Comparison of ENCODE assay signal across 8 cellular contexts in genomic region chr22:43014876-43015676, GRCh38. TPM values are rescaled to one million over a fixed set of nuclear protein-coding genes. Genes with fewer than 3 reads are reported as not detected.
DNase-seq lines count a peak whose midpoint lies in the region; ATAC-seq and TF ChIP-seq lines count a peak whose summit lies in the region.

Gene PACSIN2 (minus strand): TSS chr22:43015149. CDS start chr22:42912080, 103,069 bp downstream.

- H3K23ac ChIP-seq in IMR-90 (ENCODE audit: low read depth, low read length): peak within 1 kb of the TSS; percentile 70

- peak within 1 kb of the TSS; percentile 53; the same call in 1 of the 2 replicates for H2BK120ac ChIP-seq in IMR-90 (ENCODE audit: low read depth, low read length)

- H3K56ac ChIP-seq in IMR-90 (ENCODE audit: extremely low read depth, insufficient read depth, low read length): peak within 1 kb of the TSS; percentile 57; the same call in 1 of the 2 replicates

- peak within 1 kb of the TSS; percentile 53 for H3K4ac ChIP-seq in IMR-90 (ENCODE audit: low read depth, low read length)

- TF ChIP-seq CTCF in IMR-90 (conservative IDR thresholded peaks at IDR 0.05; ENCODE audit: low read depth, low read length): no peak
- TF ChIP-seq CTCF in OCI-LY7 (conservative IDR thresholded peaks at IDR 0.05; ENCODE audit: low read length): no peak

- peak within 1 kb of the TSS; percentile 11; the same call in 1 of the 2 replicates for H4K5ac ChIP-seq in IMR-90 (ENCODE audit: low read depth, low read length)

- peak within 1 kb of the TSS; percentile 16; the same call in 1 of the 3 replicates for H2BK15ac ChIP-seq in IMR-90 (ENCODE audit: low read depth, low read length)

- peak within 1 kb of the TSS; percentile 34; the same call in 1 of the 2 replicates for H4K91ac ChIP-seq in IMR-90 (ENCODE audit: insufficient read depth, low read depth, low read length)

- no peaks in the 10 kb centered on the region for H3K36me3 ChIP-seq in IMR-90 (ENCODE audit: control insufficient read depth, insufficient read depth, low read length)
- H3K36me3 ChIP-seq in OCI-LY7 (ENCODE audit: insufficient read depth, low read length): no peaks in the 10 kb centered on the region

- H3K9me1 ChIP-seq in IMR-90 (ENCODE audit: insufficient read depth, low read length): peaks cover 13% of the 10 kb centered on the region

- H3K9me2 ChIP-seq in OCI-LY7 (ENCODE audit: insufficient read depth, low read length): no peaks in the 10 kb centered on the region

- in situ Hi-C loops in IMR-90 (cut with MboI; ENCODE audit: low sequenced_read_pairs): no loop called here

- TF ChIP-seq POLR2A in IMR-90 (IDR thresholded peaks at IDR 0.05; ENCODE audit: low read depth, low read length): peak; percentile 98

- peak within 1 kb of the TSS; percentile 89 for H3K4me2 ChIP-seq in IMR-90 (ENCODE audit: low read depth, low read length)
- peak within 1 kb of the TSS; percentile 86 for H3K4me2 ChIP-seq in OCI-LY7 (ENCODE audit: low read length)

- H3K9ac ChIP-seq in IMR-90 (ENCODE audit: low read depth, low read length): peak within 1 kb of the TSS; percentile 86

- H2AFZ ChIP-seq in IMR-90 (replicated peaks; ENCODE audit: low read length, poor library complexity): peak within 1 kb of the TSS; percentile 92
- H2AFZ ChIP-seq in OCI-LY7 (ENCODE audit: low read length): peak within 1 kb of the TSS; percentile 73

- H3K27ac ChIP-seq in IMR-90 (ENCODE audit: insufficient read depth, low read length) (peak within 1 kb of the TSS; percentile 48), OCI-LY7 (ENCODE audit: low read depth, low read length, poor library complexity, severe bottlenecking) (no peak within 1 kb of the TSS)

- ATAC-seq in GM21529 (IDR thresholded peaks at IDR 0.05; ENCODE audit: unreplicated experiment): peak; percentile 92
- peak; percentile 99 for ATAC-seq in IMR-90 (ENCODE audit: low read depth)

- BruUV-seq in IMR-90 (replicated peaks; lab: Mats Ljungman, UMichigan) (no TSS peak), OCI-LY7 (replicated peaks; lab: Mats Ljungman, UMichigan) (no TSS peak)

- POLR2A ChIA-PET in IMR-90 (lab: Charles Lee; ENCODE audit: unreplicated experiment) (interaction anchor here (0.5 to 1.4 kb wide), 5 partner anchors 13 to 148 kb away, joined by 3 to 4 read pairs (median 3); no protein-coding TSS in a partner anchor), OCI-LY7 (lab: Charles Lee) (interaction anchor here (0.6 to 1.0 kb wide), 5 partner anchors 10 to 147 kb away, joined by 3 to 4 read pairs (median 4); no protein-coding TSS in a partner anchor)

- WGBS in IMR-90 (ENCODE audit: extremely low coverage in 2 of 2, insufficient read length in 1 of 2), 2 experiments: 0% methylated on average over 31 of the region's 84 CpGs; no CpG with 5 or more reads in 1 of the 2 experiments

- peaks cover 37% of the 10 kb centered on the region for H3K79me2 ChIP-seq in OCI-LY7 (ENCODE audit: insufficient read depth, low read depth, low read length)

- H2BK20ac ChIP-seq in IMR-90 (ENCODE audit: low read depth, low read length): no peak within 1 kb of the TSS

- H2BK5ac ChIP-seq in IMR-90 (ENCODE audit: low read depth, low read length, poor library complexity, severe bottlenecking): peak within 1 kb of the TSS; percentile 14

- intact Hi-C loops in IMR-90 (cut with micrococcal nuclease) (loop anchor here (2.0 to 5.0 kb wide), 3 partner anchors 20 to 113 kb away; no protein-coding TSS in a partner anchor), OCI-LY7 (cut with micrococcal nuclease; ENCODE audit: unreplicated experiment) (no loop called here)

- H3K9me3 ChIP-seq in IMR-90 (ENCODE audit: control insufficient read depth, insufficient read depth, low read length): no peaks in the 10 kb centered on the region
- H3K9me3 ChIP-seq in OCI-LY7 (ENCODE audit: low read length): no peaks in the 10 kb centered on the region
- no peaks in the 10 kb centered on the region for H3K9me3 ChIP-seq in mononuclear cell (ENCODE audit: low read depth, low read length)

- H4K20me1 ChIP-seq in IMR-90 (ENCODE audit: insufficient read depth, low read length) (peaks cover 34% of the 10 kb centered on the region), OCI-LY7 (ENCODE audit: insufficient read depth, low read length) (no peaks in the 10 kb centered on the region)

- H3K27me3 ChIP-seq in IMR-90 (ENCODE audit: control insufficient read depth, insufficient read depth, low read length) (no peaks in the 10 kb centered on the region), mononuclear cell (ENCODE audit: insufficient read depth, low read length) (no peaks in the 10 kb centered on the region)

- CTCF ChIA-PET in IMR-90 (lab: Yijun Ruan, JAX) (interaction anchor here (0.6 to 0.8 kb wide), 2 partner anchors 25 to 52 kb away, joined by 3 read pairs; no protein-coding TSS in a partner anchor), OCI-LY7 (lab: Charles Lee; ENCODE audit: unreplicated experiment) (interaction anchor here (0.6 kb wide), 2 partner anchors 77 to 286 kb away, joined by 3 read pairs; no protein-coding TSS in a partner anchor)

- H3K4me1 ChIP-seq in IMR-90 (ENCODE audit: control insufficient read depth, insufficient read depth, low read length): peaks cover 9% of the 10 kb centered on the region
- H3K4me1 ChIP-seq in OCI-LY7 (ENCODE audit: insufficient read depth, low read length, poor library complexity, severe bottlenecking): peaks cover 14% of the 10 kb centered on the region
- peaks cover 25% of the 10 kb centered on the region for H3K4me1 ChIP-seq in mononuclear cell (ENCODE audit: insufficient read depth, low read length)

- dilution Hi-C loops in IMR-90 (cut with HindIII; ENCODE audit: low sequenced_read_pairs, unreplicated experiment): no loop called here

- TF ChIP-seq RAD21 in IMR-90 (IDR thresholded peaks at IDR 0.05; ENCODE audit: low read length): no peak

- H4K8ac ChIP-seq in IMR-90 (ENCODE audit: low read depth in 2 of 2, low read length in 2 of 2): peak within 1 kb of the TSS in 1 of 2 experiments; percentile 89; a peak in 3 of 4 replicates

- peak; percentile 96 for DNase-seq in DMS153 (lab: John Stamatoyannopoulos, UW)
- peak; percentile 97 for DNase-seq in IMR-90
- DNase-seq in OCI-LY7 (ENCODE audit: low spot score): peak; percentile 99
- DNase-seq in activated T-cell treated with anti-CD3 and anti-CD28 coated beads for 1 hour (ENCODE audit: low read depth): peak; percentile 98
- peak; percentile 99 for DNase-seq in epidermal melanocyte (ENCODE audit: insufficient read length, low spot score)
- peak; percentile 97 for DNase-seq in stimulated activated CD8-positive, alpha-beta memory T cell treated with anti-CD3 and anti-CD28 coated beads, Interleukin-2, amount 100 ng/mL, for 48 hours (ENCODE audit: low read depth in 2 of 2)

- peak within 1 kb of the TSS; percentile 33; the same call in 1 of the 2 replicates for H3K18ac ChIP-seq in IMR-90 (ENCODE audit: low read depth, low read length)

- H3K79me1 ChIP-seq in IMR-90 (ENCODE audit: low read depth in 1 of 2, low read length in 2 of 2): peaks cover 12 to 36% of the 10 kb centered on the region in 2 experiments; a peak in 3 of 4 replicates

- H2AK9ac ChIP-seq in IMR-90 (replicated peaks; ENCODE audit: low read depth, low read length, poor library complexity): peak within 1 kb of the TSS; percentile 94

- H3K14ac ChIP-seq in IMR-90 (replicated peaks; ENCODE audit: low read depth, low read length): peak within 1 kb of the TSS; percentile 66

- H2AK5ac ChIP-seq in IMR-90 (ENCODE audit: low read depth, low read length): peak within 1 kb of the TSS; percentile 72

- H3K4me3 ChIP-seq in IMR-90 (ENCODE audit: insufficient read depth, low read depth, low read length) (peak within 1 kb of the TSS; percentile 97), OCI-LY7 (ENCODE audit: low read depth, low read length, poor library complexity, severe bottlenecking) (peak within 1 kb of the TSS; percentile 94), mononuclear cell (ENCODE audit: low read length) (peak within 1 kb of the TSS; percentile 63)

TF ChIP-seq in IMR-90, 13 proteins besides CTCF, POLR2A, EP300 and RAD21:
- TF ChIP-seq ELK1 (IDR thresholded peaks at IDR 0.05; ENCODE audit: borderline replicate concordance, low read depth, low read length) (no peak), CEBPB (IDR thresholded peaks at IDR 0.05; ENCODE audit: low read depth, low read length) (no peak), FOS (IDR thresholded peaks at IDR 0.05; ENCODE audit: low read depth, low read length) (peak; percentile 58; the same call in 1 of the 2 replicates), SMC3 (IDR thresholded peaks at IDR 0.05; ENCODE audit: low read depth, low read length) (peak; percentile 14; the same call in 1 of the 2 replicates)
TF ChIP-seq in IMR-90: peak in this region for 2.

RNA-seq across cellular contexts. Expression of gene PACSIN2, which starts in this region (rescaled TPM):
- total RNA-seq in IMR-90 (2012; rRNA removed) (98.0 and 118 TPM in 2 replicates), OCI-LY7 (2022) (38.5 and 41.7 TPM in 2 replicates), mononuclear cell (45.4 TPM)
- 85.0 and 92.2 TPM in 2 replicates for polyA plus RNA-seq in IMR-90 (2012; rRNA removed)
- 72.9 and 85.4 TPM in 2 replicates for polyA plus RNA-seq in IMR-90 (2012; cell fraction: cytosol; rRNA removed)
- 56.7 and 72.6 TPM in 2 replicates for polyA plus RNA-seq in IMR-90 (2012; cell fraction: nucleus; rRNA removed; ENCODE audit: low replicate concordance)
- total RNA-seq in OCI-LY7 (2014; rRNA removed; shearing (Covaris generic)): 25.4 and 29.6 TPM in 2 replicates
